ENCODE assay signal across 8 cellular contexts in genomic region chr1:220528049-220528678, GRCh38. TPM values are rescaled to one million over a fixed set of nuclear protein-coding genes. Genes with fewer than 3 reads are reported as not detected.
DNase-seq lines count a peak whose midpoint lies in the region; ATAC-seq and TF ChIP-seq lines count a peak whose summit lies in the region.

Gene MARK1 (plus strand): TSS chr1:220528136. CDS start chr1:220528823, 687 bp downstream.

- H3K4me2 ChIP-seq in HCT116 (ENCODE audit: low read length), result peak within 1 kb of the TSS; percentile 77

- no peak for TF ChIP-seq CTCF in HCT116 (IDR thresholded peaks at IDR 0.05 in 2 of 3, conservative IDR thresholded peaks at IDR 0.05 in 1 of 3; ENCODE audit: borderline replicate concordance in 1 of 3, insufficient read depth in 1 of 3, low read depth in 2 of 3, low read length in 2 of 3)
- TF ChIP-seq CTCF in gastroesophageal sphincter (IDR thresholded peaks at IDR 0.05), result peak in 1 of 4 experiments; percentile 8
- TF ChIP-seq CTCF in nephron progenitor cell (IDR thresholded peaks at IDR 0.05), result no peak

- H3K4me3 ChIP-seq in HCT116 (replicated peaks in 1 of 2; ENCODE audit: low read depth in 1 of 2, low read length in 2 of 2) (peak within 1 kb of the TSS; percentile 58 to 71), gastroesophageal sphincter (peak within 1 kb of the TSS; percentile 55 to 84)

- peak; percentile 84 for ATAC-seq in HCT116
- peak; percentile 87 for ATAC-seq in gastroesophageal sphincter

- CTCF ChIA-PET in HCT116 (lab: Charles Lee), result no interaction called here

- peak within 1 kb of the TSS; percentile 14 for H3K27ac Mint-ChIP-seq in activated CD4-positive, alpha-beta T cell treated with anti-CD3 and anti-CD28 coated beads, Interleukin-2, amount 10 ng/mL, durations not matched to agents 24 days and 14 days
- H3K27ac Mint-ChIP-seq in nephron progenitor cell, result peak within 1 kb of the TSS; percentile 85

- BruUV-seq in HCT116 (replicated peaks; lab: Mats Ljungman, UMichigan), result no TSS peak

- no peaks in the 10 kb centered on the region for H3K36me3 ChIP-seq in HCT116 (ENCODE audit: control insufficient read depth in 1 of 2, insufficient read depth in 2 of 2, low read length in 2 of 2)
- no peaks in the 10 kb centered on the region for H3K36me3 ChIP-seq in gastroesophageal sphincter

- H3K9me3 Mint-ChIP-seq in activated CD4-positive, alpha-beta T cell treated with anti-CD3 and anti-CD28 coated beads, Interleukin-2, amount 10 ng/mL, durations not matched to agents 24 days and 14 days, result no peaks in the 10 kb centered on the region
- peaks cover 5% of the 10 kb centered on the region for H3K9me3 Mint-ChIP-seq in nephron progenitor cell

- no peaks in the 10 kb centered on the region for H3K79me2 ChIP-seq in HCT116 (ENCODE audit: insufficient read depth, low read length)

- WGBS in gastroesophageal sphincter (ENCODE audit: low coverage in 1 of 2), 2 donors, result 0% methylated on average over 1 to 2 of the region's 87 CpGs

- H4K20me1 ChIP-seq in HCT116 (ENCODE audit: insufficient read depth), result no peaks in the 10 kb centered on the region

- TF ChIP-seq RAD21 in HCT116 (IDR thresholded peaks at IDR 0.05; ENCODE audit: low read depth), result no peak

- H3K36me3 Mint-ChIP-seq in activated CD4-positive, alpha-beta T cell treated with anti-CD3 and anti-CD28 coated beads, Interleukin-2, amount 10 ng/mL, durations not matched to agents 24 days and 14 days (ENCODE audit: low read depth), result peaks cover 6% of the 10 kb centered on the region
- peaks cover 5% of the 10 kb centered on the region for H3K36me3 Mint-ChIP-seq in nephron progenitor cell (ENCODE audit: low read depth)

- H2AFZ ChIP-seq in HCT116 (ENCODE audit: low read depth, low read length, poor library complexity, severe bottlenecking), result peak within 1 kb of the TSS; percentile 55

- H3K9ac ChIP-seq in HCT116 (ENCODE audit: low read length), result peak within 1 kb of the TSS; percentile 69

- no peaks in the 10 kb centered on the region for H3K9me2 ChIP-seq in HCT116 (ENCODE audit: insufficient read depth)

- H3K27me3 ChIP-seq in HCT116 (ENCODE audit: insufficient read depth, low read length), result no peaks in the 10 kb centered on the region
- H3K27me3 ChIP-seq in gastroesophageal sphincter, result no peaks in the 10 kb centered on the region

- no peak for TF ChIP-seq EP300 in gastroesophageal sphincter (IDR thresholded peaks at IDR 0.05)

- H3K4me1 Mint-ChIP-seq in activated CD4-positive, alpha-beta T cell treated with anti-CD3 and anti-CD28 coated beads, Interleukin-2, amount 10 ng/mL, durations not matched to agents 24 days and 14 days, result peaks cover 11% of the 10 kb centered on the region
- H3K4me1 Mint-ChIP-seq in nephron progenitor cell, result peaks cover 28% of the 10 kb centered on the region

- peaks cover 65% of the 10 kb centered on the region for H3K27me3 Mint-ChIP-seq in activated CD4-positive, alpha-beta T cell treated with anti-CD3 and anti-CD28 coated beads, Interleukin-2, amount 10 ng/mL, durations not matched to agents 24 days and 14 days
- H3K27me3 Mint-ChIP-seq in nephron progenitor cell (ENCODE audit: low read depth, poor library complexity), result peaks cover 42% of the 10 kb centered on the region

- POLR2A ChIA-PET in HCT116 (lab: Charles Lee), result no interaction called here

- DNase-seq in activated CD4-positive, alpha-beta T cell treated with anti-CD3 and anti-CD28 coated beads, Interleukin-2, amount 10 ng/mL, durations not matched to agents 24 days and 14 days, result peak; percentile 64
- no peak for DNase-seq in activated CD4-positive, alpha-beta T cell treated with anti-CD3 and anti-CD28 coated beads for 1 hour
- DNase-seq in HCT116 (ENCODE audit: low read depth, low spot score), result no peak
- peak; percentile 75 for DNase-seq in NCI-H1694 (lab: John Stamatoyannopoulos, UW)
- DNase-seq in activated T-cell treated with anti-CD3 and anti-CD28 coated beads, Interleukin-2, amount 50 U/mL, for 48 hours, result peak; percentile 30 to 45
- DNase-seq in nephron progenitor cell, result peak; percentile 73
- DNase-seq in AML-193 (lab: John Stamatoyannopoulos, UW), result no peak

- H3K9me3 ChIP-seq in HCT116 (ENCODE audit: control insufficient read depth in 1 of 2, insufficient read depth in 1 of 2, low read depth in 1 of 2, low read length in 2 of 2) (no peaks in the 10 kb centered on the region), gastroesophageal sphincter (no peaks in the 10 kb centered on the region)

- RAD21 ChIA-PET in HCT116 (lab: Charles Lee; ENCODE audit: low non-redundant PET in 1 of 2, low total read pairs in 2 of 2, uncharacterized antibody in 2 of 2, unreplicated experiment in 2 of 2), result no interaction called here

- intact Hi-C loops in activated CD4-positive, alpha-beta T cell treated with anti-CD3 and anti-CD28 coated beads, Interleukin-2, amount 10 ng/mL, durations not matched to agents 24 days and 14 days (cut with micrococcal nuclease), result no loop called here
- intact Hi-C loops in HCT116 (cut with micrococcal nuclease), result loop anchor here (5.0 to 10.0 kb wide), 3 partner anchors 153 to 249 kb away; no protein-coding TSS in a partner anchor

- H3K4me3 Mint-ChIP-seq in activated CD4-positive, alpha-beta T cell treated with anti-CD3 and anti-CD28 coated beads, Interleukin-2, amount 10 ng/mL, durations not matched to agents 24 days and 14 days, result peak within 1 kb of the TSS; percentile 87
- peak within 1 kb of the TSS; percentile 91 for H3K4me3 Mint-ChIP-seq in nephron progenitor cell

- TF ChIP-seq POLR2A in HCT116 (IDR thresholded peaks at IDR 0.05; ENCODE audit: borderline replicate concordance, extremely low read depth, insufficient read depth, insufficient read length) (no peak), gastroesophageal sphincter (IDR thresholded peaks at IDR 0.05) (peak; percentile 15 to 53)

- H3K27ac ChIP-seq in HCT116 (ENCODE audit: low read depth, low read length) (peak within 1 kb of the TSS; percentile 57), gastroesophageal sphincter (peak within 1 kb of the TSS; percentile 57 to 88 (median 86))

- H3K4me1 ChIP-seq in HCT116 (ENCODE audit: control insufficient read depth in 1 of 2, insufficient read depth in 2 of 2, low read length in 2 of 2), result peaks cover 0 to 22% of the 10 kb centered on the region in 2 experiments; a peak in 1 of 4 replicates
- H3K4me1 ChIP-seq in gastroesophageal sphincter, result peaks cover 0 to 22% (median 0%) of the 10 kb centered on the region in 3 donors

TF ChIP-seq in HCT116, 20 proteins besides CTCF, POLR2A, EP300 and RAD21:
- TF ChIP-seq POLR2AphosphoS5 (IDR thresholded peaks at IDR 0.05; ENCODE audit: low read depth, low read length), result peak; percentile 51; the same call in 1 of the 2 replicates
- peak; percentile 81 for TF ChIP-seq ZFX (IDR thresholded peaks at IDR 0.05)
- TF ChIP-seq ZNF274 (IDR thresholded peaks at IDR 0.05; ENCODE audit: low read depth, low read length), result no peak
- 0 out of 2 replicates have a peak, but pooled peaks have one; percentile 19 for TF ChIP-seq SIN3A (IDR thresholded peaks at IDR 0.05; ENCODE audit: low read depth)
TF ChIP-seq in HCT116: peak in this region for 3.

RNA-seq across cellular contexts. Expression of gene MARK1, which starts in this region (rescaled TPM):
- not detected in 2 replicates for total RNA-seq in activated CD4-positive, alpha-beta T cell treated with anti-CD3 and anti-CD28 coated beads, Interleukin-2, amount 10 ng/mL, durations not matched to agents 24 days and 14 days
- total RNA-seq in HCT116 (2021; ENCODE audit: unreplicated experiment), result 3.6 TPM
- 1.9 and 2.0 TPM in 2 replicates for polyA plus RNA-seq in HCT116 (2012)
- total RNA-seq in gastroesophageal sphincter, result 10 to 100 TPM; 13.0 to 32.9 (median 21.1) TPM

Comparison
In these comparisons a context has a peak if more than half of its experiments do, and no peak if none do; other contexts are left out.
1. Peak in DNase-seq in activated CD4-positive, alpha-beta T cell treated with anti-CD3 and anti-CD28 coated beads, Interleukin-2, amount 10 ng/mL, durations not matched to agents 24 days and 14 days; RNA of the gene not detected or under 1 TPM.
2. DNase-seq: peak in NCI-H1694 (single experiment), activated T-cell treated with anti-CD3 and anti-CD28 coated beads, Interleukin-2, amount 50 U/mL, for 48 hours (2 of 2) and nephron progenitor cell (single experiment); none in activated CD4-positive, alpha-beta T cell treated with anti-CD3 and anti-CD28 coated beads for 1 hour (single experiment), HCT116 (single experiment) and AML-193 (0 of 2).